ENCODE assay signal across 8 cellular contexts in the genomic region with DNA sequence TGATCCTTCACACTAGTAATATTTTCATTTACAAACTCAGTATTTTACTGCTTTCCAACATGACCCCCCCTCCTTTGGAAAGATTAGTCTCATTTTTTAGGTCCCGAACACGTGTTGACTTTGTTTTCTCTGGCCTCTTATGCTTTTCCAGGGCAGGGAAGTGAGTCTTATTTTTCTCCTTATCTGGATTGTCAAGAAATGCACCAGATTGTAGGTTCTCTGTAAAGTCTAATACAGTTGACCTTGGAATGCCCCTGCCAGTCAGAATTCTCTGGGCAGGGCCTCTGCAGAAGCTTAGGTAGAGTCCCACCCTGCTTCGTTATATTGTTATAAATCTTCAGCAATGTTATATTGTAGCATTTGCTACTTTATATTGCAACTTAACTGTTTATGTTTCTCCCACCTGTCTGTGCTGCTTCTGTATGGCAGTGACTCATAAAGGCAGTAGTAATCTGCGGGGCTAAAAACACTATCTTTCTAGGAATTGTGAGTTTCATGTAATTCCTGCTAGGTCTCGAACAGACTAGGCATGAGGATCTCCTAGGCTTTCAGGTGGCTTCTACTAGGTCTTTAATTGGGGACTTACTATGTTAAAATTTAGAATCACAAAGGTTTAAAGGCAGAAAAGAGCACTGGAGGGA. TPM values are rescaled to one million over a fixed set of nuclear protein-coding genes. Genes with fewer than 3 reads are reported as not detected.
DNase-seq lines count a peak whose midpoint lies in the region; ATAC-seq and TF ChIP-seq lines count a peak whose summit lies in the region.

No MANE protein-coding gene starts in this region.

- TF ChIP-seq CTCF in AG04450 (IDR thresholded peaks at IDR 0.05; ENCODE audit: low read depth, low read length) (no peak), astrocyte of the spinal cord (IDR thresholded peaks at IDR 0.05; ENCODE audit: low read depth, low read length) (no peak)

- CTCF ChIA-PET in AG04450 (lab: Charles Lee) = interaction anchor here (2.9 kb wide), 1 partner anchor 12 kb away, joined by 10 read pairs; no protein-coding TSS in a partner anchor

- H3K36me3 ChIP-seq in HUES6 (ENCODE audit: control insufficient read depth, insufficient read depth, low read length) (no peaks in the 10 kb centered on the region), mucosa of stomach (ENCODE audit: control insufficient read depth, insufficient read depth, low read length) (no peaks in the 10 kb centered on the region)

- in situ Hi-C loops in astrocyte of the spinal cord (cut with HindIII; ENCODE audit: low sequenced_read_pairs) = no loop called here

- DNase-seq in AG04450 (ENCODE audit: low read depth, low spot score) = no peak
- peak; percentile 7 for DNase-seq in astrocyte of the spinal cord (ENCODE audit: low read depth, low spot score)
- no peak for DNase-seq in NCI-H446 treated with DMSO at 0.1 percent for 48 hours (lab: John Stamatoyannopoulos, UW)
- no peak for DNase-seq in OCI-M2 (lab: John Stamatoyannopoulos, UW; ENCODE audit: unreplicated experiment)
- DNase-seq in DMS153 (lab: John Stamatoyannopoulos, UW) = no peak

- H3K4me3 ChIP-seq in AG04450 (ENCODE audit: low read depth, low read length) = peak overlapping the region; percentile 74; the same call in 1 of the 2 replicates
- H3K4me3 ChIP-seq in HUES6 (ENCODE audit: low read depth, low read length) = peak overlapping the region; percentile 83
- H3K4me3 ChIP-seq in astrocyte of the spinal cord (ENCODE audit: low read depth, low read length) = no peak overlapping the region
- peak overlapping the region; percentile 28 for H3K4me3 ChIP-seq in mucosa of stomach (ENCODE audit: low read length)

- no peak overlapping the region for H3K27ac ChIP-seq in AG04450 (ENCODE audit: low read depth, low read length)
- H3K27ac ChIP-seq in HUES6 (ENCODE audit: low read depth, low read length) = no peak overlapping the region

- POLR2A ChIA-PET in AG04450 (lab: Yijun Ruan, JAX) = no interaction called here

- H3K27me3 ChIP-seq in AG04450 (ENCODE audit: control insufficient read depth, insufficient read depth, low read length) (no peaks in the 10 kb centered on the region), HUES6 (ENCODE audit: control insufficient read depth, insufficient read depth, low read length) (no peaks in the 10 kb centered on the region), mucosa of stomach (ENCODE audit: control insufficient read depth, insufficient read depth, low read length) (no peaks in the 10 kb centered on the region)

- ATAC-seq in GM19463 (IDR thresholded peaks at IDR 0.05; ENCODE audit: unreplicated experiment) = no peak

- H3K9ac ChIP-seq in HUES6 (ENCODE audit: low read length) (no peak overlapping the region), mucosa of stomach (ENCODE audit: low read length) (peak overlapping the region; percentile 92)

- H3K9me3 ChIP-seq in AG04450 (ENCODE audit: control insufficient read depth, insufficient read depth, low read length) = peaks cover 2% of the 10 kb centered on the region; the same call in 1 of the 2 replicates
- no peaks in the 10 kb centered on the region for H3K9me3 ChIP-seq in HUES6 (ENCODE audit: control insufficient read depth, insufficient read depth, low read depth, low read length)
- H3K9me3 ChIP-seq in mucosa of stomach (ENCODE audit: control insufficient read depth, low read length) = no peaks in the 10 kb centered on the region

- peaks cover 18% of the 10 kb centered on the region for H3K4me1 ChIP-seq in HUES6 (ENCODE audit: control insufficient read depth, insufficient read depth, low read length)
- H3K4me1 ChIP-seq in mucosa of stomach (ENCODE audit: control insufficient read depth, insufficient read depth, low read length) = peaks cover 16% of the 10 kb centered on the region

RNA-seq across cellular contexts. Expression of a gene that starts 2.0 kb away (rescaled TPM):
- polyA plus RNA-seq in AG04450 (2011; rRNA removed) = 8.3 and 10.8 TPM in 2 replicates
- 9.8 and 21.0 TPM in 2 replicates for polyA minus RNA-seq in AG04450 (2011; rRNA and poly(A)+ RNA removed)
